ENCODE assay signal across 10 cellular contexts in the genomic region with DNA sequence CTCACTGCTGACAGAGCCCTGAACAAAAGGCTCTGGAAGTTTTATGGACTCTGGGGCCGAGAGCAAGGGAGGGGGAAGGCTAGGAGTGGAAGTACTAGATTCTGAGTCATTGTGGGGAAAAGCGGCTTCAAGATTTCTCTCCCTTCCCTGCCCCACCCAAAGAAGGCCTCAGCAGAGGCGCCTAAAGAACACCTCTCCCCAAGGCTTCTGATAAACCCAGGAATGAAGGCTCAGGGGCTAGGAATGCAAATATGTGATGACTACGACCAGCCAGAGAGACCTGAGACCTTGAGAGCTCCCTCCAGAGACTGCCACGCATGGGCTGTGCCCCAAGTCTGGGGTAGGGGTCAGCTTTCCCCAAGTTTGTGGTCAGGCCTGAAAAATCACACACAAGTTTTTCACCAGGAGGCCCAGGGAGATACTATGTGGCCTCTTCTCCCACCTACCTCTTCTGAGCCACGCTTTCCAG.
DNase-seq lines count a peak whose midpoint lies in the region; ATAC-seq and TF ChIP-seq lines count a peak whose summit lies in the region.
"Had no signal": no experiment of that assay in that cellular context is flagged by ENCODE, and none has a peak within 500 bp of the region (broad histone marks: within the 10 kb centered on the region; RNA-seq: fewer than 3 reads in every experiment).

No MANE protein-coding gene starts in this region.

- H3K9me3 ChIP-seq in BLaER1 treated with 17β-estradiol and CSF1 and Interleukin-3, amounts not matched to agents 10 nM and 100 nM (replicated peaks in 1 of 11) = no peaks in the 10 kb centered on the region; a peak in 1 of 22 replicates
- no peaks in the 10 kb centered on the region for H3K9me3 ChIP-seq in neural progenitor cell (ENCODE audit: low read depth)
- H3K9me3 ChIP-seq: body of pancreas had no signal

- H3K4me1 Mint-ChIP-seq in neural progenitor cell = peaks cover 50% of the 10 kb centered on the region

- peak overlapping the region; percentile 79 for H3K27ac Mint-ChIP-seq in neural progenitor cell

- H3K27me3 Mint-ChIP-seq in neural progenitor cell (ENCODE audit: insufficient read depth, low read depth) = peaks cover 6% of the 10 kb centered on the region

- no peak overlapping the region for H3K4me3 Mint-ChIP-seq in neural progenitor cell

- H4K20me1 ChIP-seq in BLaER1 treated with 17β-estradiol and CSF1 and Interleukin-3, amounts not matched to agents 10 nM and 100 nM = no peaks in the 10 kb centered on the region
- no peaks in the 10 kb centered on the region for H4K20me1 ChIP-seq in neural progenitor cell (ENCODE audit: low read depth)

- peak overlapping the region; percentile 74 to 99 (median 94) for H3K27ac ChIP-seq in BLaER1 treated with 17β-estradiol and CSF1 and Interleukin-3, amounts not matched to agents 10 nM and 100 nM
- H3K27ac ChIP-seq in neural progenitor cell (no peak overlapping the region), dorsolateral prefrontal cortex (no peak overlapping the region)

- no peaks in the 10 kb centered on the region for H3K27me3 ChIP-seq in BLaER1 treated with 17β-estradiol and CSF1 and Interleukin-3, amounts not matched to agents 10 nM and 100 nM
- H3K27me3 ChIP-seq in neural progenitor cell (peaks cover 12% of the 10 kb centered on the region), H7 (ENCODE audit: control insufficient read depth, insufficient read depth, low read length) (peaks cover 3% of the 10 kb centered on the region), dorsolateral prefrontal cortex (peaks cover 0 to 7% (median 0%) of the 10 kb centered on the region in 45 donors)
- H3K27me3 ChIP-seq: body of pancreas had no signal

- no peaks in the 10 kb centered on the region for H3K36me3 Mint-ChIP-seq in neural progenitor cell

- peaks cover 94 to 100% (median 100%) of the 10 kb centered on the region in 10 experiments for H3K4me1 ChIP-seq in BLaER1 treated with 17β-estradiol and CSF1 and Interleukin-3, amounts not matched to agents 10 nM and 100 nM
- H3K4me1 ChIP-seq in neural progenitor cell = peaks cover 26% of the 10 kb centered on the region

- peaks cover 18% of the 10 kb centered on the region for H3F3A ChIP-seq in neural progenitor cell (ENCODE audit: low read depth)

- no peaks in the 10 kb centered on the region for H3K79me2 ChIP-seq in neural progenitor cell (ENCODE audit: low read depth)

- no peaks in the 10 kb centered on the region for H3K9me3 Mint-ChIP-seq in neural progenitor cell

- 0 out of 20 replicates have a peak overlapping the region, but pooled peaks of 2 of the 10 experiments have one; percentile 0 to 9 for H3K4me3 ChIP-seq in BLaER1 treated with 17β-estradiol and CSF1 and Interleukin-3, amounts not matched to agents 10 nM and 100 nM
- H3K4me3 ChIP-seq in choroid plexus epithelial cell (ENCODE audit: low read depth, low read length) (no peak overlapping the region), neural progenitor cell (no peak overlapping the region), H7 (ENCODE audit: insufficient read depth, low read depth, low read length) (no peak overlapping the region), dorsolateral prefrontal cortex (no peak overlapping the region)
- H3K4me3 ChIP-seq: body of pancreas had no signal

- peak overlapping the region in 10 of 11 experiments; percentile 14 to 84 (median 72); a peak in 16 of 22 replicates for H3K9ac ChIP-seq in BLaER1 treated with 17β-estradiol and CSF1 and Interleukin-3, amounts not matched to agents 10 nM and 100 nM
- no peak overlapping the region for H3K9ac ChIP-seq in neural progenitor cell

- H2AFZ ChIP-seq in neural progenitor cell (replicated peaks) = no peak overlapping the region

- peak overlapping the region; percentile 68 to 98 (median 86) for H3K4me2 ChIP-seq in BLaER1 treated with 17β-estradiol and CSF1 and Interleukin-3, amounts not matched to agents 10 nM and 100 nM
- H3K4me2 ChIP-seq in neural progenitor cell = no peak overlapping the region

- TF ChIP-seq CTCF in choroid plexus epithelial cell (conservative IDR thresholded peaks at IDR 0.05; ENCODE audit: low read depth, low read length) (no peak), neural progenitor cell (IDR thresholded peaks at IDR 0.05) (no peak), dorsolateral prefrontal cortex (IDR thresholded peaks at IDR 0.05 in 54 of 56, conservative IDR thresholded peaks at IDR 0.05 in 2 of 56; ENCODE audit: low read depth in 1 of 56, partially characterized antibody in 56 of 56) (no peak)

- ATAC-seq in GM21360 (IDR thresholded peaks at IDR 0.05; ENCODE audit: unreplicated experiment) (no peak), HG03045 (IDR thresholded peaks at IDR 0.05; ENCODE audit: unreplicated experiment) (no peak)
- ATAC-seq: body of pancreas had no signal

- H3K36me3 ChIP-seq in BLaER1 treated with 17β-estradiol and CSF1 and Interleukin-3, amounts not matched to agents 10 nM and 100 nM = no peaks in the 10 kb centered on the region
- no peaks in the 10 kb centered on the region for H3K36me3 ChIP-seq in neural progenitor cell
- no peaks in the 10 kb centered on the region for H3K36me3 ChIP-seq in H7 (replicated peaks; ENCODE audit: control insufficient read depth, insufficient read depth, low read length)

- DNase-seq in LoVo (ENCODE audit: low spot score) = peak; percentile 56
- peak; percentile 93 for DNase-seq in choroid plexus epithelial cell (ENCODE audit: low read depth)
- no peak for DNase-seq in neural progenitor cell (ENCODE audit: low spot score)
- no peak for DNase-seq in H7
- DNase-seq in dorsolateral prefrontal cortex = no peak
- DNase-seq: body of pancreas, NCI-H1105 treated with DMSO at 0.1 percent for 48 hours had no signal

- intact Hi-C loops in dorsolateral prefrontal cortex (cut with DNase I) = no loop called here

Comparison
In these comparisons a context has a peak if more than half of its experiments do, and no peak if none do; other contexts are left out.
1. H3K27ac ChIP-seq: peak in BLaER1 treated with 17β-estradiol and CSF1 and Interleukin-3, amounts not matched to agents 10 nM and 100 nM (11 of 11); none in neural progenitor cell (single experiment) and dorsolateral prefrontal cortex (0 of 59).
2. DNase-seq: peak in LoVo (single experiment) and choroid plexus epithelial cell (single experiment); none in neural progenitor cell (single experiment), H7 (single experiment) and dorsolateral prefrontal cortex (0 of 10).